ENCODE assay signal across 26 cellular contexts in genomic region chr13:45242524-45242923, GRCh38. TPM values are rescaled to one million over a fixed set of nuclear protein-coding genes. Genes with fewer than 3 reads are reported as not detected.
DNase-seq lines count a peak whose midpoint lies in the region; ATAC-seq and TF ChIP-seq lines count a peak whose summit lies in the region.
"Had no signal": no experiment of that assay in that cellular context is flagged by ENCODE, and none has a peak within 500 bp of the region (broad histone marks: within the 10 kb centered on the region; RNA-seq: fewer than 3 reads in every experiment).

No MANE protein-coding gene starts in this region.

- ATAC-seq in RWPE2 (ENCODE audit: low read depth) (no peak), foreskin keratinocyte (no peak), HG02870 (IDR thresholded peaks at IDR 0.05; ENCODE audit: unreplicated experiment) (no peak)
- ATAC-seq: activated CD4-positive, CD25-positive, alpha-beta regulatory T cell treated with anti-CD3 and anti-CD28 coated beads, Interleukin-2, amount 50 U/mL, for 24 hours; naive thymus-derived CD4-positive, alpha-beta T cell; stimulated activated naive B cell treated with anti-CD40 and anti-IgM and Interleukin-4, amounts not matched to agents 10 μg/mL and 1 μg/mL and 100 μg/mL, for 72 hours had no signal

- DNase-seq in RWPE2 (ENCODE audit: low spot score) (no peak), foreskin keratinocyte (no peak), NOMO-1 treated with dmso at 0.1 percent for 144 hours (lab: John Stamatoyannopoulos, UW; ENCODE audit: unreplicated experiment) (no peak), RPMI8226 (no peak), germinal center (ENCODE audit: low spot score) (no peak)
- DNase-seq: amniotic stem cell; CD4-positive, CD25-positive, alpha-beta regulatory T cell; H7; kidney; naive thymus-derived CD4-positive, alpha-beta T cell; NCI-H1048; NCI-H187; nucleus accumbens; retina; Right ventricle myocardium superior; spleen; stimulated activated CD4-positive, alpha-beta T cell treated with anti-CD3 and anti-CD28 coated beads, Interleukin-4, amount 100 ng/mL, for 1 hour; stimulated activated naive B cell treated with anti-CD40 and anti-IgM and Interleukin-4, amounts not matched to agents 10 μg/mL and 1 μg/mL and 100 μg/mL, for 72 hours had no signal

- H3K4me3 ChIP-seq in ACC112 (ENCODE audit: low read depth, low read length) (no peak overlapping the region), RWPE2 (ENCODE audit: severe bottlenecking) (no peak overlapping the region), rectal smooth muscle tissue (ENCODE audit: low read length) (no peak overlapping the region)
- H3K4me3 ChIP-seq: lung, spleen, vagina had no signal

- no peaks in the 10 kb centered on the region for H3K9me3 ChIP-seq in RWPE2 (ENCODE audit: severe bottlenecking)
- H3K9me3 ChIP-seq: spleen, vagina had no signal

- H3K4me1 ChIP-seq in ACC112 (ENCODE audit: control insufficient read depth, insufficient read depth, low read length, unreplicated experiment) (peaks cover 21% of the 10 kb centered on the region), RWPE2 (ENCODE audit: insufficient read depth, poor library complexity, severe bottlenecking) (peaks cover 48% of the 10 kb centered on the region), foreskin keratinocyte (peaks cover 32% of the 10 kb centered on the region), rectal smooth muscle tissue (ENCODE audit: control insufficient read depth, insufficient read depth, low read length) (peaks cover 13% of the 10 kb centered on the region)

- peak overlapping the region; percentile 12 for H2AFZ ChIP-seq in ACC112 (ENCODE audit: low read length, unreplicated experiment)

- no peak overlapping the region for H3K9ac ChIP-seq in rectal smooth muscle tissue (ENCODE audit: low read length)

- TF ChIP-seq CTCF in RWPE2 (IDR thresholded peaks at IDR 0.05; ENCODE audit: poor library complexity, severe bottlenecking) (no peak), foreskin keratinocyte (conservative IDR thresholded peaks at IDR 0.05) (no peak)

- peaks cover 5% of the 10 kb centered on the region for H3K79me2 ChIP-seq in ACC112 (ENCODE audit: control insufficient read depth, insufficient read depth, low read length, unreplicated experiment)

- H3K27me3 ChIP-seq in ACC112 (ENCODE audit: insufficient read depth, low read length) (no peaks in the 10 kb centered on the region), RWPE2 (ENCODE audit: insufficient read depth, poor library complexity, severe bottlenecking) (no peaks in the 10 kb centered on the region), foreskin keratinocyte (no peaks in the 10 kb centered on the region), rectal smooth muscle tissue (ENCODE audit: control insufficient read depth, insufficient read depth, low read length) (no peaks in the 10 kb centered on the region)
- H3K27me3 ChIP-seq: spleen, vagina had no signal

- H3K36me3 ChIP-seq in ACC112 (ENCODE audit: insufficient read depth, low read length): no peaks in the 10 kb centered on the region
- H3K36me3 ChIP-seq in RWPE2 (ENCODE audit: low read depth): no peaks in the 10 kb centered on the region
- H3K36me3 ChIP-seq in rectal smooth muscle tissue (ENCODE audit: control insufficient read depth, insufficient read depth, low read length): no peaks in the 10 kb centered on the region
- H3K36me3 ChIP-seq: vagina had no signal

- H3K27ac ChIP-seq in ACC112 (ENCODE audit: low read depth, low read length): no peak overlapping the region
- H3K27ac ChIP-seq in RWPE2 (ENCODE audit: poor library complexity, severe bottlenecking): peak overlapping the region; percentile 95
- peak overlapping the region; percentile 22 for H3K27ac ChIP-seq in foreskin keratinocyte
- peak overlapping the region; percentile 37 for H3K27ac ChIP-seq in rectal smooth muscle tissue (ENCODE audit: low read depth, low read length)
- H3K27ac ChIP-seq: spleen, vagina had no signal

RNA-seq across cellular contexts. Expression of gene KCTD4, which starts 41.7 kb away (rescaled TPM):
- total RNA-seq in foreskin keratinocyte: 0.14 and 0.21 TPM in 2 replicates
- 0.12 and 0.17 TPM in 2 replicates for polyA plus RNA-seq in foreskin keratinocyte
- total RNA-seq: bronchial epithelial cell; CD4-positive, CD25-positive, alpha-beta regulatory T cell; dermis blood vessel endothelial cell; H7; lung; naive thymus-derived CD4-positive, alpha-beta T cell; Right ventricle myocardium superior; spleen; vagina had no signal
- polyA plus RNA-seq: lung; naive thymus-derived CD4-positive, alpha-beta T cell had no signal
